1 cellular context compared by ENCODE assay signal in the genomic region with DNA sequence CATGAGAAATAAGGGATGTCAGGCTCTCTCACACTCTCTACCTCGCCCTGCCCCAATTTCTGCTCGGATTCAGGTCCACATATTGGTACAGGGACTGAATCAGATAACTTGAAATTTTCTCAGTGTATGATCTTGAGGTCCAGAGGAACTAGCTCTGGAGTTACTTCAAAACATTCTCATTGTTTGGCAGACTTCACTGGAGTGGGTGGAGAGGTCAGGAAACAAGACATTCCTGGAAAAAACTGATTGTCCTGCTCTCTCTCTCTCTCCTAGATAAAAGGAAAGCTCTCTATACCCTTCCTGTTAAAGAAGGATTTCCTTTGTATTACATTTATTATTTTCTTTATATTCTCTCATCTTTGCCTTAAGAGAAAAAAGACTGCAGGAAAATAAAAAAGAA.
TF ChIP-seq lines count a peak whose summit lies in the region.

No MANE protein-coding gene starts in this region.

TF ChIP-seq in HepG2, 621 proteins besides CTCF, POLR2A, EP300 and RAD21 (continued from another document):
- TF ChIP-seq, protein P1, sequence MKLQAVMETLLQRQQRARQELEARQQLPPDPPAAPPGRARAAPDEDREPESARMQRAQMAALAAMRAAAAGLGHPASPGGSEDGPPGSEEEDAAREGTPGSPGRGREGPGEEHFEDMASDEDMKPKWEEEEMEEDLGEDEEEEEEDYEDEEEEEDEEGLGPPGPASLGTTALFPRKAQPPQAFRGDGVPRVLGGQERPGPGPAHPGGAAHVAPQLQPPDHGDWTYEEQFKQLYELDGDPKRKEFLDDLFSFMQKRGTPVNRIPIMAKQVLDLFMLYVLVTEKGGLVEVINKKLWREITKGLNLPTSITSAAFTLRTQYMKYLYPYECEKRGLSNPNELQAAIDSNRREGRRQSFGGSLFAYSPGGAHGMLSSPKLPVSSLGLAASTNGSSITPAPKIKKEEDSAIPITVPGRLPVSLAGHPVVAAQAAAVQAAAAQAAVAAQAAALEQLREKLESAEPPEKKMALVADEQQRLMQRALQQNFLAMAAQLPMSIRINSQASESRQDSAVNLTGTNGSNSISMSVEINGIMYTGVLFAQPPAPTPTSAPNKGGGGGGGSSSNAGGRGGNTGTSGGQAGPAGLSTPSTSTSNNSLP (IDR thresholded peaks at IDR 0.05; ENCODE audit: low read depth, low read length) = no peak
- TF ChIP-seq ZNF30 (CRISPR knock-in tag; IDR thresholded peaks at IDR 0.05) = no peak
- no peak for TF ChIP-seq MAFK (conservative IDR thresholded peaks at IDR 0.05 in 1 of 2, IDR thresholded peaks at IDR 0.05 in 1 of 2; ENCODE audit: low read length in 2 of 2)
- TF ChIP-seq ZNF674 (CRISPR knock-in tag; IDR thresholded peaks at IDR 0.05; ENCODE audit: low read depth) = no peak
- TF ChIP-seq MYC (CRISPR knock-in tag; IDR thresholded peaks at IDR 0.05; ENCODE audit: borderline replicate concordance) = no peak
- TF ChIP-seq, protein P2, sequence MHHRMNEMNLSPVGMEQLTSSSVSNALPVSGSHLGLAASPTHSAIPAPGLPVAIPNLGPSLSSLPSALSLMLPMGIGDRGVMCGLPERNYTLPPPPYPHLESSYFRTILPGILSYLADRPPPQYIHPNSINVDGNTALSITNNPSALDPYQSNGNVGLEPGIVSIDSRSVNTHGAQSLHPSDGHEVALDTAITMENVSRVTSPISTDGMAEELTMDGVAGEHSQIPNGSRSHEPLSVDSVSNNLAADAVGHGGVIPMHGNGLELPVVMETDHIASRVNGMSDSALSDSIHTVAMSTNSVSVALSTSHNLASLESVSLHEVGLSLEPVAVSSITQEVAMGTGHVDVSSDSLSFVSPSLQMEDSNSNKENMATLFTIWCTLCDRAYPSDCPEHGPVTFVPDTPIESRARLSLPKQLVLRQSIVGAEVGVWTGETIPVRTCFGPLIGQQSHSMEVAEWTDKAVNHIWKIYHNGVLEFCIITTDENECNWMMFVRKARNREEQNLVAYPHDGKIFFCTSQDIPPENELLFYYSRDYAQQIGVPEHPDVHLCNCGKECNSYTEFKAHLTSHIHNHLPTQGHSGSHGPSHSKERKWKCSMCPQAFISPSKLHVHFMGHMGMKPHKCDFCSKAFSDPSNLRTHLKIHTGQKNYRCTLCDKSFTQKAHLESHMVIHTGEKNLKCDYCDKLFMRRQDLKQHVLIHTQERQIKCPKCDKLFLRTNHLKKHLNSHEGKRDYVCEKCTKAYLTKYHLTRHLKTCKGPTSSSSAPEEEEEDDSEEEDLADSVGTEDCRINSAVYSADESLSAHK (CRISPR knock-in tag; IDR thresholded peaks at IDR 0.05; ENCODE audit: borderline replicate concordance) = no peak
- TF ChIP-seq HMG20B (CRISPR knock-in tag; conservative IDR thresholded peaks at IDR 0.05) = no peak
- TF ChIP-seq NFYC (CRISPR knock-in tag; IDR thresholded peaks at IDR 0.05) = no peak
- no peak for TF ChIP-seq MTA1 (CRISPR knock-in tag; IDR thresholded peaks at IDR 0.05; ENCODE audit: borderline replicate concordance)
